ENCODE assay signal across 11 cellular contexts in genomic region chr5:137758719-137759312, GRCh38. TPM values are rescaled to one million over a fixed set of nuclear protein-coding genes. Genes with fewer than 3 reads are reported as not detected.
DNase-seq lines count a peak whose midpoint lies in the region; ATAC-seq and TF ChIP-seq lines count a peak whose summit lies in the region.
"Had no signal": no experiment of that assay in that cellular context is flagged by ENCODE, and none has a peak within 500 bp of the region (broad histone marks: within the 10 kb centered on the region; RNA-seq: fewer than 3 reads in every experiment).

No MANE protein-coding gene starts in this region.

- H3K27me3 ChIP-seq in naive thymus-derived CD4-positive, alpha-beta T cell (ENCODE audit: control insufficient read depth in 2 of 2, insufficient read depth in 2 of 2, low read length in 2 of 2), result no peaks in the 10 kb centered on the region
- H3K27me3 ChIP-seq: suprapubic skin had no signal

- ATAC-seq in GM18498 (IDR thresholded peaks at IDR 0.05; ENCODE audit: unreplicated experiment) (peak; percentile 26), GM19452 (IDR thresholded peaks at IDR 0.05; ENCODE audit: unreplicated experiment) (peak; percentile 44), HG02981 (IDR thresholded peaks at IDR 0.05; ENCODE audit: unreplicated experiment) (peak; percentile 32)
- no peak for ATAC-seq in naive thymus-derived CD4-positive, alpha-beta T cell

- peak; percentile 59 for DNase-seq in SW480 (ENCODE audit: low spot score)
- no peak for DNase-seq in HPDE6-E6E7 (ENCODE audit: extremely low spot score)
- no peak for DNase-seq in NCI-H2107 treated with DMSO at 0.1 percent for 48 hours (lab: John Stamatoyannopoulos, UW; ENCODE audit: unreplicated experiment)
- DNase-seq in GM13977 (ENCODE audit: low spot score), result no peak
- no peak for DNase-seq in naive thymus-derived CD4-positive, alpha-beta T cell
- DNase-seq: C1 segment of cervical spinal cord; effector memory CD4-positive, alpha-beta T cell had no signal

- intact Hi-C loops in naive thymus-derived CD4-positive, alpha-beta T cell (cut with micrococcal nuclease), result loop anchor here (10.0 kb wide), 5 partner anchors 456 to 1536 kb away; partner anchors contain the start of genes CDC23 (in 1 of the 2), ETF1 (in 1 of the 2), MATR3 (in 1 of the 2) and SIL1 (in 1 of the 2)

- H3K36me3 ChIP-seq in naive thymus-derived CD4-positive, alpha-beta T cell (ENCODE audit: control insufficient read depth in 2 of 3, insufficient read depth in 3 of 3, low read length in 3 of 3), result peaks cover 0 to 6% (median 0%) of the 10 kb centered on the region in 3 experiments
- H3K36me3 ChIP-seq: suprapubic skin had no signal

- no peak overlapping the region for H3K4me3 ChIP-seq in naive thymus-derived CD4-positive, alpha-beta T cell (ENCODE audit: low read length)
- H3K4me3 ChIP-seq: suprapubic skin had no signal

- no peaks in the 10 kb centered on the region for H3K4me1 ChIP-seq in naive thymus-derived CD4-positive, alpha-beta T cell (ENCODE audit: control insufficient read depth in 2 of 2, insufficient read depth in 2 of 2, low read length in 2 of 2)

- no peak overlapping the region for H3K27ac Mint-ChIP-seq in naive thymus-derived CD4-positive, alpha-beta T cell

- H3K36me3 Mint-ChIP-seq in naive thymus-derived CD4-positive, alpha-beta T cell, result peaks cover 0 to 3% (median 0%) of the 10 kb centered on the region in 5 donors

- no peak overlapping the region for H3K4me3 Mint-ChIP-seq in naive thymus-derived CD4-positive, alpha-beta T cell

- POLR2A ChIA-PET in naive thymus-derived CD4-positive, alpha-beta T cell (lab: Charles Lee), result no interaction called here

- in situ Hi-C loops in GM13977 (cut with MboI; ENCODE audit: low pct_unique_long_range_greater_than_20kb, low sequenced_read_pairs, unreplicated experiment), result no loop called here

- H3K9me3 ChIP-seq in naive thymus-derived CD4-positive, alpha-beta T cell (ENCODE audit: control insufficient read depth in 2 of 3, low read length in 3 of 3), result no peaks in the 10 kb centered on the region
- H3K9me3 ChIP-seq: suprapubic skin had no signal

- no peak overlapping the region for H3K27ac ChIP-seq in naive thymus-derived CD4-positive, alpha-beta T cell (ENCODE audit: low read depth, low read length)
- H3K27ac ChIP-seq: suprapubic skin had no signal

- no peak for TF ChIP-seq CTCF in GM13977 (IDR thresholded peaks at IDR 0.05; ENCODE audit: extremely low read depth, insufficient read depth, missing control alignments)

- H3K4me1 Mint-ChIP-seq in naive thymus-derived CD4-positive, alpha-beta T cell, result peaks cover 0 to 6% (median 5%) of the 10 kb centered on the region in 7 donors

- CTCF ChIA-PET in naive thymus-derived CD4-positive, alpha-beta T cell (lab: Charles Lee), result no interaction called here

- H3K27me3 Mint-ChIP-seq in naive thymus-derived CD4-positive, alpha-beta T cell, result peaks cover 0 to 2% (median 0%) of the 10 kb centered on the region in 5 donors

- peaks cover 0 to 2% (median 0%) of the 10 kb centered on the region in 11 donors for H3K9me3 Mint-ChIP-seq in naive thymus-derived CD4-positive, alpha-beta T cell

RNA-seq across cellular contexts. Expression of gene HNRNPA0, which starts 4.7 kb away (rescaled TPM):
- 10 to 100 TPM; 30.0 to 40.2 (median 30.7) TPM for total RNA-seq in naive thymus-derived CD4-positive, alpha-beta T cell
- 10 to 100 TPM; 17.8 to 20.7 TPM for polyA plus RNA-seq in naive thymus-derived CD4-positive, alpha-beta T cell

RNA-seq across cellular contexts. Expression of gene KLHL3, which starts 22.9 kb away (rescaled TPM):
- 10 to 100 TPM; 10.4 to 47.3 (median 26.6) TPM for total RNA-seq in naive thymus-derived CD4-positive, alpha-beta T cell
- 1 to 10 TPM; 4.6 to 6.3 TPM for polyA plus RNA-seq in naive thymus-derived CD4-positive, alpha-beta T cell
